Comparison of ENCODE assay signal across 8 cellular contexts in the genomic region with DNA sequence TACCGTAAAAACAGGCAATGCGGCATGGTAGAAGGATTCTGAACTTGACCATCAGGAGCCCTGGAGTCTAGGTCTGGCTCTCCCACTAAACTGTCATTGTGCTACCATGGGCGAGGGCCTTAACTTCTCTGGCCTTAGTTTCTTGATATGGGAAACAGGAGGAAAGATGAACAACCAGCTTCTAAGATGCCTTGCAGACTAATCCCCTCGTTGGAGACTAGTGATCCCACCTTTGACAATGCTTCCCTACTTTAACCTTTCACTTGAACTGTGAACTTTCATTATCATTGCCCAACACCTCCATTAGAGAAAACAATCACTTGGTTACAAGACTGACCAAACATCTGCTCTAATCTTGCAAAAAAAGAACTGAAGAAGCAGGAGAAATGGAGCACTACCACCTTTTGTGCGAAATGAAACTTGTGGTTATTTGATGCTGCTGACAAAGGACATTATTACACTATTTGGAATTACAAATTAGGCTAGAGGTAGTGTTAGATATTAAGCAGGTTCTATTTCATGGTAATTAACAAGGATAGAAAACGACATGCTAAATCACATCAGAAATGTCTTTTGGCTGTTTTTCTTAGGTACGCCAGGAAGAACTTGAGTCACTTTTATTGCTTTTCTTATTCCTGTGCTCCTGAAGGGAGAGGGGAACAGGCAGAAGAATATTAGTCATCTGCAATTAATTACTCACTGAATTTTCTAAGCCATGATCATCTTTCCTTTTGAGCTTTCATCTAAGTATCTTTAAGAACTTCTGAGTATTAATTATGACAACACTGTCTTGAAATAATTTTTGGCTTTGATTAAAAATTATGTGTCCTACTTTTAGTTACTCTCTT. TPM values are rescaled to one million over a fixed set of nuclear protein-coding genes. Genes with fewer than 3 reads are reported as not detected.
A peak's percentile ranks its signal among the peaks of the same experiment; 100 is the strongest.
DNase-seq lines count a peak whose midpoint lies in the region; ATAC-seq, FAIRE-seq and TF ChIP-seq lines count a peak whose summit lies in the region.

No MANE protein-coding gene starts in this region.

- H4K20me1 ChIP-seq in astrocyte (ENCODE audit: insufficient read depth, low read length) = no peaks in the 10 kb centered on the region

- peaks cover 55% of the 10 kb centered on the region for H3K4me1 Mint-ChIP-seq in CD4-positive, alpha-beta T cell (ENCODE audit: low read depth)
- H3K4me1 Mint-ChIP-seq in astrocyte (ENCODE audit: low read depth, unreplicated experiment) = peaks cover 42% of the 10 kb centered on the region

- H3K4me1 ChIP-seq in astrocyte (ENCODE audit: insufficient read depth, low read length) (peaks cover 43% of the 10 kb centered on the region), muscle layer of duodenum (ENCODE audit: control insufficient read depth in 1 of 2, insufficient read depth in 2 of 2, low read length in 2 of 2) (peaks cover 5 to 10% of the 10 kb centered on the region in 2 donors), SJCRH30 (peaks cover 45% of the 10 kb centered on the region)

- no peaks in the 10 kb centered on the region for H3K27me3 ChIP-seq in CD4-positive, alpha-beta T cell (ENCODE audit: control insufficient read depth, insufficient read depth, low read length)
- H3K27me3 ChIP-seq in astrocyte (ENCODE audit: insufficient read depth, low read length) (no peaks in the 10 kb centered on the region), muscle layer of duodenum (ENCODE audit: low read depth, low read length) (no peaks in the 10 kb centered on the region), SJCRH30 (no peaks in the 10 kb centered on the region)

- peak overlapping the region; percentile 88 for H3K27ac Mint-ChIP-seq in CD4-positive, alpha-beta T cell
- peak overlapping the region; percentile 69 for H3K27ac Mint-ChIP-seq in astrocyte (ENCODE audit: unreplicated experiment)

- intact Hi-C loops in CD4-positive, alpha-beta T cell (cut with DNase I, micrococcal nuclease) = loop anchor here in 1 of 2 experiments (1.0 to 5.0 kb wide), 4 partner anchors 19 to 252 kb away; no protein-coding TSS in a partner anchor

- no peaks in the 10 kb centered on the region for H3K27me3 Mint-ChIP-seq in CD4-positive, alpha-beta T cell
- no peaks in the 10 kb centered on the region for H3K27me3 Mint-ChIP-seq in astrocyte (ENCODE audit: low read depth, unreplicated experiment)

- no peak overlapping the region for H2AFZ ChIP-seq in astrocyte (ENCODE audit: low read depth, low read length)

- H3K36me3 ChIP-seq in astrocyte (ENCODE audit: insufficient read depth, low read length) (no peaks in the 10 kb centered on the region), muscle layer of duodenum (ENCODE audit: control insufficient read depth in 1 of 2, insufficient read depth in 2 of 2, low read length in 2 of 2) (no peaks in the 10 kb centered on the region), SJCRH30 (no peaks in the 10 kb centered on the region)

- H3K79me2 ChIP-seq in astrocyte (ENCODE audit: insufficient read depth, low read length) = no peaks in the 10 kb centered on the region

- H3K36me3 Mint-ChIP-seq in CD4-positive, alpha-beta T cell (ENCODE audit: low read depth) = no peaks in the 10 kb centered on the region
- no peaks in the 10 kb centered on the region for H3K36me3 Mint-ChIP-seq in astrocyte (ENCODE audit: low read depth, unreplicated experiment)

- FAIRE-seq in astrocyte (lab: Jason Lieb, UNC) = peak; percentile 86

- peak overlapping the region; percentile 46 for H3K9ac ChIP-seq in astrocyte (ENCODE audit: low read length)

- H3K9me3 Mint-ChIP-seq in CD4-positive, alpha-beta T cell = no peaks in the 10 kb centered on the region
- H3K9me3 Mint-ChIP-seq in astrocyte (ENCODE audit: unreplicated experiment) = no peaks in the 10 kb centered on the region

- DNase-seq in CD4-positive, alpha-beta T cell = no peak
- DNase-seq in astrocyte (ENCODE audit: low read depth) (peak; percentile 72), SJCRH30 (no peak), GM10266 (ENCODE audit: extremely low spot score) (no peak), mucosa of gallbladder (ENCODE audit: low spot score) (no peak)

- ATAC-seq in CD4-positive, alpha-beta T cell (ENCODE audit: poor library complexity) = no peak
- peak; percentile 23 for ATAC-seq in HG03432 (IDR thresholded peaks at IDR 0.05; ENCODE audit: unreplicated experiment)
- no peak for ATAC-seq in HG02571 (IDR thresholded peaks at IDR 0.05; ENCODE audit: unreplicated experiment)

- peak overlapping the region; percentile 86 for H3K4me3 Mint-ChIP-seq in CD4-positive, alpha-beta T cell
- no peak overlapping the region for H3K4me3 Mint-ChIP-seq in astrocyte (ENCODE audit: unreplicated experiment)

- H3K27ac ChIP-seq in CD4-positive, alpha-beta T cell (ENCODE audit: low read depth, low read length) = peak overlapping the region; percentile 61
- H3K27ac ChIP-seq in astrocyte (ENCODE audit: low read depth, low read length) (peak overlapping the region; percentile 59), muscle layer of duodenum (ENCODE audit: low read length) (peak overlapping the region; percentile 43), SJCRH30 (no peak overlapping the region)

- H3K9me3 ChIP-seq in CD4-positive, alpha-beta T cell (ENCODE audit: control insufficient read depth, low read length) = no peaks in the 10 kb centered on the region
- H3K9me3 ChIP-seq in astrocyte (ENCODE audit: insufficient read depth, low read depth, low read length) (no peaks in the 10 kb centered on the region), muscle layer of duodenum (ENCODE audit: control insufficient read depth in 1 of 2, low read length in 2 of 2) (no peaks in the 10 kb centered on the region), SJCRH30 (replicated peaks) (no peaks in the 10 kb centered on the region)

- CTCF ChIA-PET in CD4-positive, alpha-beta T cell (lab: Charles Lee) = interaction anchor here (0.8 to 1.9 kb wide), 2 partner anchors 12 to 151 kb away, joined by 3 to 6 read pairs; no protein-coding TSS in a partner anchor

- H3K4me2 ChIP-seq in astrocyte (ENCODE audit: low read length) = peak overlapping the region; percentile 76

- TF ChIP-seq CTCF in CD4-positive, alpha-beta T cell (IDR thresholded peaks at IDR 0.05) = no peak
- TF ChIP-seq CTCF in astrocyte (IDR thresholded peaks at IDR 0.05; ENCODE audit: insufficient read depth, low read depth, low read length) = no peak
- no peak for TF ChIP-seq CTCF in GM10266 (IDR thresholded peaks at IDR 0.05; ENCODE audit: control insufficient read depth, insufficient read depth, low read depth, missing control alignments)

- H3K4me3 ChIP-seq in astrocyte (ENCODE audit: insufficient read depth, low read depth, low read length) = peak overlapping the region; percentile 7
- H3K4me3 ChIP-seq in muscle layer of duodenum (ENCODE audit: low read depth in 1 of 2, low read length in 2 of 2) = no peak overlapping the region
- no peak overlapping the region for H3K4me3 ChIP-seq in SJCRH30

- POLR2A ChIA-PET in CD4-positive, alpha-beta T cell (lab: Charles Lee) = interaction anchor here (0.7 to 2.4 kb wide), 16 partner anchors 8 to 383 kb away, joined by 3 to 24 read pairs (median 6); partner anchors contain the start of genes ARHGAP18 and L3MBTL3

RNA-seq across cellular contexts. Expression of gene ARHGAP18, which starts 39.1 kb away (rescaled TPM):
- 1 to 10 TPM in 1 of 2 experiments, under 1 TPM in 1; 0.71 to 1.3 TPM for total RNA-seq in CD4-positive, alpha-beta T cell
- 38.6 and 43.2 TPM in 2 replicates for total RNA-seq in astrocyte
- total RNA-seq in SJCRH30 (2014; rRNA removed; shearing (Covaris generic)) = 14.1 and 14.6 TPM in 2 replicates
- 17.2 TPM for total RNA-seq in mucosa of gallbladder
